9 cellular contexts compared by ENCODE assay signal in the genomic region with DNA sequence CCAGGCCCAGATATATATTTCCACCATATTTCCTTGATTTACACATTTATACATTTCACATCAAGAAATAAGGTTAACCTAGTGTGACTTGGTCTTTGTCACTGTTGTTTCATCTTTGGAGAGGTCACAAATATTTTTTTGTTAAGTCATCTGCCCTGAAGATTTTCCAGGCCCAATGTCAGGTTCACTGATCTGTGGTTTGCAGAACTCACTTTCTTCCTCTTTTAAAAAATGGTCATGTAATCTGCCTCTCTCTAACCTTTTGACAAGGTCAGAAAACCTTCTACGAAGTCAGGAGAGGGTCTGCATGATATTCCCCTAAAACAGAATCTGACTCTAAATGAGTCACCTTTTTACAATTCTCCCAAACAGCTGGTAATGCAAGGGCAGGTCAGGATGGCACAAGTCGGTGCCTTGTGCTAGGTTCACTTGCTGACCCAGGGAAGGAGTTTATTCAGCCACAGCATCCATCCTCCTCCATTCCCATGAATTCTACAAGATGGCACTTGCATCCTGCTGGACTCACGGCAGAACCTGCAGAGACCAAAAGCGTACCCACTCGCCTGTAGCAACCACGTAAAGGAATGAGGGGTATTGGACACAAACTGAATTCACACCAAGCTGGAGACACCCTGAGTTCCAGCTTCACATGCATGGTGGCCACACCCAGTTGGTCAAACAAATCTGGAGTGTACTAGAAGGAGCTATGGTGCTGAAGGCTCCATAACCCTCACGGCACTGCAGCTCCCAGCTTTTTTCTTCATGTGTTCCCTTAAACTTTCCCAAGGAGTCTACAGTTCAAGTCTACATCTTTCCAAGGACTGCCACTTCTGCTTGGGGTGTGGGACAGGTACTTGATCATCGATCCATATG. TPM values are rescaled to one million over a fixed set of nuclear protein-coding genes. Genes with fewer than 3 reads are reported as not detected.
DNase-seq lines count a peak whose midpoint lies in the region; ATAC-seq and TF ChIP-seq lines count a peak whose summit lies in the region.
"Had no signal": no experiment of that assay in that cellular context is flagged by ENCODE, and none has a peak within 500 bp of the region (broad histone marks: within the 10 kb centered on the region; RNA-seq: fewer than 3 reads in every experiment).

No MANE protein-coding gene starts in this region.

- H3K4me3 Mint-ChIP-seq in activated CD4-positive, alpha-beta T cell treated with anti-CD3 and anti-CD28 coated beads, Interleukin-2, amount 10 ng/mL, durations not matched to agents 24 days and 14 days, result peak overlapping the region; percentile 89
- H3K4me3 Mint-ChIP-seq in stimulated activated memory B cell treated with anti-CD40 and anti-IgM and Interleukin-4, amounts not matched to agents 10 μg/mL and 1 μg/mL and 100 μg/mL, for 72 hours, result peak overlapping the region; percentile 28

- no peaks in the 10 kb centered on the region for H3K9me3 ChIP-seq in hepatocyte (ENCODE audit: low read depth)
- H3K9me3 ChIP-seq in HAP-1, result no peaks in the 10 kb centered on the region

- no peaks in the 10 kb centered on the region for H3K9me2 ChIP-seq in hepatocyte (replicated peaks; ENCODE audit: insufficient read depth)

- peaks cover 3% of the 10 kb centered on the region for H3K27me3 Mint-ChIP-seq in activated CD4-positive, alpha-beta T cell treated with anti-CD3 and anti-CD28 coated beads, Interleukin-2, amount 10 ng/mL, durations not matched to agents 24 days and 14 days
- H3K27me3 Mint-ChIP-seq in stimulated activated memory B cell treated with anti-CD40 and anti-IgM and Interleukin-4, amounts not matched to agents 10 μg/mL and 1 μg/mL and 100 μg/mL, for 72 hours, result no peaks in the 10 kb centered on the region

- H3K27me3 ChIP-seq in hepatocyte, result no peaks in the 10 kb centered on the region
- H3K27me3 ChIP-seq in HAP-1 (ENCODE audit: low read depth), result no peaks in the 10 kb centered on the region

- DNase-seq in activated CD4-positive, alpha-beta T cell treated with anti-CD3 and anti-CD28 coated beads, Interleukin-2, amount 10 ng/mL, durations not matched to agents 24 days and 14 days, result no peak
- DNase-seq in activated CD4-positive, alpha-beta T cell treated with anti-CD3 and anti-CD28 coated beads, Interleukin-2, amount 50 U/mL, for 4 hours, result no peak
- peak; percentile 60 for DNase-seq in SKM-1 (lab: John Stamatoyannopoulos, UW; ENCODE audit: unreplicated experiment)
- no peak for DNase-seq in hepatocyte (ENCODE audit: low spot score)
- no peak for DNase-seq in cerebellar cortex (ENCODE audit: low spot score)
- no peak for DNase-seq in HAP-1 (ENCODE audit: low spot score in 2 of 2)
- DNase-seq: ACHN had no signal

- TF ChIP-seq CTCF in hepatocyte (IDR thresholded peaks at IDR 0.05; ENCODE audit: poor library complexity), result no peak

- H3K4me1 ChIP-seq in hepatocyte (ENCODE audit: insufficient read depth), result peaks cover 25% of the 10 kb centered on the region
- H3K4me1 ChIP-seq in HAP-1, result peaks cover 21% of the 10 kb centered on the region

- no peak overlapping the region for H3K27ac Mint-ChIP-seq in activated CD4-positive, alpha-beta T cell treated with anti-CD3 and anti-CD28 coated beads, Interleukin-2, amount 10 ng/mL, durations not matched to agents 24 days and 14 days
- peak overlapping the region; percentile 87 for H3K27ac Mint-ChIP-seq in stimulated activated memory B cell treated with anti-CD40 and anti-IgM and Interleukin-4, amounts not matched to agents 10 μg/mL and 1 μg/mL and 100 μg/mL, for 72 hours

- H4K20me1 ChIP-seq in hepatocyte (ENCODE audit: insufficient read depth, poor library complexity, severe bottlenecking), result no peaks in the 10 kb centered on the region

- no peaks in the 10 kb centered on the region for H3K9me3 Mint-ChIP-seq in activated CD4-positive, alpha-beta T cell treated with anti-CD3 and anti-CD28 coated beads, Interleukin-2, amount 10 ng/mL, durations not matched to agents 24 days and 14 days
- no peaks in the 10 kb centered on the region for H3K9me3 Mint-ChIP-seq in stimulated activated memory B cell treated with anti-CD40 and anti-IgM and Interleukin-4, amounts not matched to agents 10 μg/mL and 1 μg/mL and 100 μg/mL, for 72 hours

- H3K4me3 ChIP-seq in hepatocyte (no peak overlapping the region), HAP-1 (no peak overlapping the region)

- peaks cover 16% of the 10 kb centered on the region for H3K79me2 ChIP-seq in hepatocyte

- H3K4me2 ChIP-seq in hepatocyte, result peak overlapping the region; percentile 80

- ATAC-seq in stimulated activated memory B cell treated with anti-CD40 and anti-IgM and Interleukin-4, amounts not matched to agents 10 μg/mL and 1 μg/mL and 100 μg/mL, for 72 hours, result no peak
- ATAC-seq in GM18873 (IDR thresholded peaks at IDR 0.05; ENCODE audit: low FRiP score, unreplicated experiment), result no peak

- no peak overlapping the region for H2AFZ ChIP-seq in hepatocyte

- H3K27ac ChIP-seq in hepatocyte, result peak overlapping the region; percentile 81

- intact Hi-C loops in activated CD4-positive, alpha-beta T cell treated with anti-CD3 and anti-CD28 coated beads, Interleukin-2, amount 10 ng/mL, durations not matched to agents 24 days and 14 days (cut with micrococcal nuclease), result loop anchor here (5.0 kb wide), 2 partner anchors 479 to 586 kb away; partner anchors contain the start of gene GSE1

- H3K4me1 Mint-ChIP-seq in activated CD4-positive, alpha-beta T cell treated with anti-CD3 and anti-CD28 coated beads, Interleukin-2, amount 10 ng/mL, durations not matched to agents 24 days and 14 days, result peaks cover 32% of the 10 kb centered on the region
- H3K4me1 Mint-ChIP-seq in stimulated activated memory B cell treated with anti-CD40 and anti-IgM and Interleukin-4, amounts not matched to agents 10 μg/mL and 1 μg/mL and 100 μg/mL, for 72 hours, result peaks cover 48% of the 10 kb centered on the region

- no peaks in the 10 kb centered on the region for H3K36me3 Mint-ChIP-seq in activated CD4-positive, alpha-beta T cell treated with anti-CD3 and anti-CD28 coated beads, Interleukin-2, amount 10 ng/mL, durations not matched to agents 24 days and 14 days (ENCODE audit: low read depth)
- H3K36me3 Mint-ChIP-seq in stimulated activated memory B cell treated with anti-CD40 and anti-IgM and Interleukin-4, amounts not matched to agents 10 μg/mL and 1 μg/mL and 100 μg/mL, for 72 hours, result no peaks in the 10 kb centered on the region

- in situ Hi-C loops in HAP-1 (cut with MboI; ENCODE audit: low sequenced_read_pairs), result no loop called here

- no peaks in the 10 kb centered on the region for H3K36me3 ChIP-seq in hepatocyte (replicated peaks; ENCODE audit: insufficient read depth, low read depth)
- H3K36me3 ChIP-seq in HAP-1 (replicated peaks), result no peaks in the 10 kb centered on the region

- 88% methylated on average over 8 of the region's 8 CpGs for WGBS in hepatocyte (ENCODE audit: low lambda C conversion rate, missing lambda C conversion rate)

RNA-seq across cellular contexts. Expression of gene KIAA0513, which starts 1.6 kb away (rescaled TPM):
- total RNA-seq in activated CD4-positive, alpha-beta T cell treated with anti-CD3 and anti-CD28 coated beads, Interleukin-2, amount 10 ng/mL, durations not matched to agents 24 days and 14 days, result 10.6 and 12.1 TPM in 2 replicates
- 6.9 and 14.9 TPM in 2 replicates for total RNA-seq in hepatocyte
- 8.1 and 10.1 TPM in 2 replicates for polyA plus RNA-seq in hepatocyte

RNA-seq across cellular contexts. Expression of gene ZDHHC7, which starts 14.7 kb away (rescaled TPM):
- 28.9 and 30.8 TPM in 2 replicates for total RNA-seq in activated CD4-positive, alpha-beta T cell treated with anti-CD3 and anti-CD28 coated beads, Interleukin-2, amount 10 ng/mL, durations not matched to agents 24 days and 14 days
- total RNA-seq in hepatocyte, result 59.2 and 65.2 TPM in 2 replicates
- 50.0 and 51.4 TPM in 2 replicates for polyA plus RNA-seq in hepatocyte
